In the genomic region with DNA sequence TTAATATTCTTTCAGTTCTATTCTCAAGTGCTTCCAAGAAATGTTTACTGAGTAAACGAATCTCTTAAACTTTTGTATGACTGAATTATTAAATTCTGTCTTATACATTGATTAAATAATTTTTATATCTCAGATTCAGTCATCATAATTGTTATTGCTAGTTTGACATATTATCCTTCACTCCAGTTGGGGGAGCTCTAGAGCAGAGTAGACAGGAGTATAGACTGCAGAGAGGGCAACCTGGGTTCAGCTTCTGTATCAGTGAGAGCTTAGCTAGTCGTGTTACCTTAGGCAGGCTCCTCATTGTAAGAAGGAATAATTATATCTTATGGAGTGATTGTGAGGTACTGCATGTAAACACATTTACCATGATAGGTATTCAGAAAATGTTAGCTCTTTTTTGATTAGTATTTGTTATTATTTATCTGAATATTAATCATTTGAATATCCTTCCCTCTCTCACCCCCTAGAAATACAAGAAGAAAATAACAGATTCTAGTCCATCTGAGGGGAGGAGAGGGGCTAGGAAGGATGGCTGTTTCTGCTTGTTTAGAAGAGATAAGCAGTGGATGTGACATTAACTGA, we compare ENCODE assay signal across 8 cellular contexts. TPM values are rescaled to one million over a fixed set of nuclear protein-coding genes. Genes with fewer than 3 reads are reported as not detected.
A peak's percentile ranks its signal among the peaks of the same experiment; 100 is the strongest.
DNase-seq lines count a peak whose midpoint lies in the region; TF ChIP-seq lines count a peak whose summit lies in the region.

No MANE protein-coding gene starts in this region.

- 52% methylated on average over 2 of the region's 2 CpGs for WGBS in esophagus muscularis mucosa

- H3K36me3 ChIP-seq in H7 (replicated peaks; ENCODE audit: control insufficient read depth, insufficient read depth, low read length) (no peaks in the 10 kb centered on the region; the same call in 1 of the 2 replicates), esophagus muscularis mucosa (peaks cover 0 to 25% (median 3%) of the 10 kb centered on the region in 4 donors)

- H3K27ac Mint-ChIP-seq in osteocyte (ENCODE audit: unreplicated experiment) = no peak overlapping the region

- H3K4me1 Mint-ChIP-seq in osteocyte (ENCODE audit: unreplicated experiment) = no peaks in the 10 kb centered on the region

- peak; percentile 74 for TF ChIP-seq CTCF in LNCAP (IDR thresholded peaks at IDR 0.05)
- peak; percentile 25 to 52 (median 38) for TF ChIP-seq CTCF in esophagus muscularis mucosa (IDR thresholded peaks at IDR 0.05)
- TF ChIP-seq CTCF in osteocyte (IDR thresholded peaks at IDR 0.05) = peak; percentile 57

- in situ Hi-C loops in ACHN (cut with HindIII; ENCODE audit: low pct_ligation_motif_present, low pct_unique_long_range_greater_than_20kb, low sequenced_read_pairs) = no loop called here

- H3K4me3 ChIP-seq in H7 (ENCODE audit: insufficient read depth, low read depth, low read length) (no peak overlapping the region), esophagus muscularis mucosa (no peak overlapping the region)

- no peak overlapping the region for H3K27ac ChIP-seq in esophagus muscularis mucosa (replicated peaks in 1 of 4)

- TF ChIP-seq POLR2A in esophagus muscularis mucosa (IDR thresholded peaks at IDR 0.05; ENCODE audit: low read depth) = no peak

- no peak overlapping the region for H3K4me3 Mint-ChIP-seq in osteocyte (ENCODE audit: unreplicated experiment)

- peaks cover 17% of the 10 kb centered on the region for H3K36me3 Mint-ChIP-seq in osteocyte (ENCODE audit: unreplicated experiment)

- no peaks in the 10 kb centered on the region for H3K27me3 Mint-ChIP-seq in osteocyte (ENCODE audit: unreplicated experiment)

- no peaks in the 10 kb centered on the region for H3K9me3 ChIP-seq in esophagus muscularis mucosa

- TF ChIP-seq EP300 in esophagus muscularis mucosa (IDR thresholded peaks at IDR 0.05) = no peak

- H3K9me3 Mint-ChIP-seq in osteocyte (ENCODE audit: unreplicated experiment) = no peaks in the 10 kb centered on the region

- peak; percentile 61 for DNase-seq in ACHN
- peak; percentile 30 for DNase-seq in GDM1 (lab: John Stamatoyannopoulos, UW)
- DNase-seq in H7 = peak; percentile 16
- DNase-seq in T-helper 22 cell (ENCODE audit: low read depth) = peak; percentile 2
- no peak for DNase-seq in esophagus muscularis mucosa (ENCODE audit: extremely low spot score)
- DNase-seq in osteocyte (ENCODE audit: extremely low spot score, unreplicated experiment) = no peak
- no peak for DNase-seq in NCI-H1092 treated with DMSO at 0.1 percent for 48 hours (lab: John Stamatoyannopoulos, UW)

- no peaks in the 10 kb centered on the region for H3K4me1 ChIP-seq in esophagus muscularis mucosa

- H3K27me3 ChIP-seq in H7 (ENCODE audit: control insufficient read depth, insufficient read depth, low read length) = no peaks in the 10 kb centered on the region
- H3K27me3 ChIP-seq in esophagus muscularis mucosa = no peaks in the 10 kb centered on the region

- intact Hi-C loops in esophagus muscularis mucosa (cut with DNase I) = no loop called here

RNA-seq across cellular contexts. Expression of gene ZCWPW2, which starts 31.0 kb away (rescaled TPM):
- total RNA-seq in H7 (2014; rRNA removed; shearing (Covaris generic)) = 0.28 and 0.48 TPM in 2 replicates
- total RNA-seq in esophagus muscularis mucosa (1 to 10 TPM; 1.2 to 2.2 (median 1.6) TPM), osteocyte (1.2 and 1.9 TPM in 2 replicates)

RNA-seq across cellular contexts. Expression of gene AZI2, which starts 31.1 kb away (rescaled TPM):
- 27.0 and 50.8 TPM in 2 replicates for total RNA-seq in H7 (2014; rRNA removed; shearing (Covaris generic))
- 10 to 100 TPM; 40.0 to 71.9 (median 56.5) TPM for total RNA-seq in esophagus muscularis mucosa
- total RNA-seq in osteocyte = 66.4 and 79.2 TPM in 2 replicates

Comparison
In these comparisons a context has a peak if more than half of its experiments do, and no peak if none do; other contexts are left out.
1. DNase-seq: peak in ACHN (single experiment), GDM1 (single experiment), H7 (single experiment) and T-helper 22 cell (single experiment); none in esophagus muscularis mucosa (single experiment), osteocyte (single experiment) and NCI-H1092 treated with DMSO at 0.1 percent for 48 hours (single experiment).
2. Peak in every context shown above with its lines, with median percentiles within 50 percentile points of each other: CTCF ChIP-seq.